In the genomic region with DNA sequence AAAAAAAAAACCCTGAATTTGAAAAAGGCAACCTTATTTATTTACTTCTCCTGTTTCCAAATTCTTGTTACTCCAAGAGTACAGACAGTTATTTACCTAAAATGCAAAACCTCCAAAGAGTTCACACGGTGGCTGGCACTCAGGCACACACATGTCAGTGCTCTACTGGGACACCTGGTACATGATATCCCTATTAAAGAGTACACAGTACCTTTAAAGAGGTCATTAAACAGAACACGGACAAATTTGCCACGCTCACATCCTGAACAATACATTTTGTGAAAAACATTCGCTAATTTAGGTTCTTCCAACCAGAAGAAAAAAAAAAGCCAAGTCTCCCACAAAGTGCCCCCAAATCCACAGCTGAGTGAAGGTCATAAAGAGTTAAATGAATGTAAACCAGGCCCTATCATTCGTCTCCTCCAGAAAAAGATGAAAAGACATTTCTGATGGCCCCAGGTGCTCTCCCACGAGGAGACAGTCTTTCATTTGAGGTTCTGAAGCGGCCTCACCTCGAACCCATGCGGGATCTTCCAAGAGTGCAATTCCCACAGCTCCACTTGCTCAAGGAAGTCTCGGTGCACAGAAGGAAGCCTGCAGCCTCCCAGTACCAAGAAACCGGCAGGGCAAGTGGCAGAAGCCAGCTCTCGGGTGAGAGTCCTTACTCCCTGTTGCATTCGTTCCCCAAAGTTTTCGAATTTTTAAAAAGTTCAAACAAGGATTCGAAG, we compare ENCODE assay signal across 8 cellular contexts. TPM values are rescaled to one million over a fixed set of nuclear protein-coding genes. Genes with fewer than 3 reads are reported as not detected.
DNase-seq lines count a peak whose midpoint lies in the region; ATAC-seq and TF ChIP-seq lines count a peak whose summit lies in the region.

No MANE protein-coding gene starts in this region.

- peak overlapping the region; percentile 99 for H3K27ac ChIP-seq in C4-2B

- peaks cover 61% of the 10 kb centered on the region for H3K4me1 Mint-ChIP-seq in activated CD4-positive, alpha-beta T cell treated with anti-CD3 and anti-CD28 coated beads, Interleukin-2, amount 10 ng/mL, durations not matched to agents 7 days and 5 days
- H3K4me1 Mint-ChIP-seq in progenitor cell of endocrine pancreas (ENCODE audit: low read depth): peaks cover 26% of the 10 kb centered on the region

- peaks cover 39% of the 10 kb centered on the region for H3K36me3 Mint-ChIP-seq in activated CD4-positive, alpha-beta T cell treated with anti-CD3 and anti-CD28 coated beads, Interleukin-2, amount 10 ng/mL, durations not matched to agents 7 days and 5 days (ENCODE audit: low read depth)
- peaks cover 2% of the 10 kb centered on the region for H3K36me3 Mint-ChIP-seq in progenitor cell of endocrine pancreas (ENCODE audit: insufficient read depth)

- H3K4me1 ChIP-seq in HAP-1: peaks cover 9% of the 10 kb centered on the region

- TF ChIP-seq CTCF in C4-2B (conservative IDR thresholded peaks at IDR 0.05): no peak
- no peak for TF ChIP-seq CTCF in fibroblast of pulmonary artery (IDR thresholded peaks at IDR 0.05; ENCODE audit: low read length, missing control alignments)
- no peak for TF ChIP-seq CTCF in progenitor cell of endocrine pancreas (IDR thresholded peaks at IDR 0.05; ENCODE audit: unreplicated experiment)

- POLR2A ChIA-PET in activated CD4-positive, alpha-beta T cell treated with anti-CD3 and anti-CD28 coated beads, Interleukin-2, amount 10 ng/mL, durations not matched to agents 7 days and 5 days (lab: Charles Lee): interaction anchor here (0.6 to 2.4 kb wide), 2 partner anchors 17 to 228 kb away, joined by 3 to 8 read pairs; no protein-coding TSS in a partner anchor

- H3K4me3 Mint-ChIP-seq in activated CD4-positive, alpha-beta T cell treated with anti-CD3 and anti-CD28 coated beads, Interleukin-2, amount 10 ng/mL, durations not matched to agents 7 days and 5 days: peak overlapping the region; percentile 92
- peak overlapping the region; percentile 82 for H3K4me3 Mint-ChIP-seq in progenitor cell of endocrine pancreas (ENCODE audit: low read depth)

- DNase-seq in HAP-1 (ENCODE audit: low spot score in 2 of 2): peak in 1 of 2 experiments; percentile 39
- DNase-seq in activated CD4-positive, alpha-beta T cell treated with anti-CD3 and anti-CD28 coated beads, Interleukin-2, amount 10 ng/mL, durations not matched to agents 7 days and 5 days: peak; percentile 19
- peak; percentile 51 for DNase-seq in fibroblast of pulmonary artery (ENCODE audit: low read depth)
- DNase-seq in progenitor cell of endocrine pancreas (ENCODE audit: low spot score, unreplicated experiment): no peak
- no peak for DNase-seq in OCI-M2 (lab: John Stamatoyannopoulos, UW; ENCODE audit: unreplicated experiment)
- DNase-seq in NCI-H1436 treated with DMSO at 0.1 percent for 48 hours (lab: John Stamatoyannopoulos, UW): no peak

- peaks cover 4% of the 10 kb centered on the region for H3K9me3 Mint-ChIP-seq in activated CD4-positive, alpha-beta T cell treated with anti-CD3 and anti-CD28 coated beads, Interleukin-2, amount 10 ng/mL, durations not matched to agents 7 days and 5 days
- peaks cover 3% of the 10 kb centered on the region for H3K9me3 Mint-ChIP-seq in progenitor cell of endocrine pancreas (ENCODE audit: low read depth)

- H3K27me3 Mint-ChIP-seq in activated CD4-positive, alpha-beta T cell treated with anti-CD3 and anti-CD28 coated beads, Interleukin-2, amount 10 ng/mL, durations not matched to agents 7 days and 5 days: no peaks in the 10 kb centered on the region
- H3K27me3 Mint-ChIP-seq in progenitor cell of endocrine pancreas: peaks cover 13% of the 10 kb centered on the region

- no peak for ATAC-seq in GM19463 (IDR thresholded peaks at IDR 0.05; ENCODE audit: unreplicated experiment)

- H3K27ac Mint-ChIP-seq in activated CD4-positive, alpha-beta T cell treated with anti-CD3 and anti-CD28 coated beads, Interleukin-2, amount 10 ng/mL, durations not matched to agents 7 days and 5 days: peak overlapping the region; percentile 92
- H3K27ac Mint-ChIP-seq in progenitor cell of endocrine pancreas: peak overlapping the region; percentile 90

- in situ Hi-C loops in HAP-1 (cut with MboI; ENCODE audit: low sequenced_read_pairs): no loop called here

- H3K27me3 ChIP-seq in HAP-1 (ENCODE audit: low read depth): no peaks in the 10 kb centered on the region

- no peaks in the 10 kb centered on the region for H3K9me3 ChIP-seq in HAP-1

- peak overlapping the region; percentile 53 for H3K4me3 ChIP-seq in HAP-1
- peak overlapping the region; percentile 77 for H3K4me3 ChIP-seq in fibroblast of pulmonary artery (replicated peaks; ENCODE audit: low read depth, low read length)

- H3K36me3 ChIP-seq in HAP-1 (replicated peaks): peaks cover 3% of the 10 kb centered on the region; the same call in 1 of the 2 replicates

- CTCF ChIA-PET in activated CD4-positive, alpha-beta T cell treated with anti-CD3 and anti-CD28 coated beads, Interleukin-2, amount 10 ng/mL, durations not matched to agents 7 days and 5 days (lab: Charles Lee): interaction anchor here (0.6 to 16.8 kb wide), 10 partner anchors 10 to 267 kb away, joined by 3 to 225 read pairs (median 4); no protein-coding TSS in a partner anchor

RNA-seq across cellular contexts. Expression of gene ERN1, which starts 1.0 kb away (rescaled TPM):
- 10 to 100 TPM; 50.1 to 57.5 TPM for total RNA-seq in activated CD4-positive, alpha-beta T cell treated with anti-CD3 and anti-CD28 coated beads, Interleukin-2, amount 10 ng/mL, durations not matched to agents 7 days and 5 days
- 39.4 and 43.1 TPM in 2 replicates for total RNA-seq in progenitor cell of endocrine pancreas

Comparison
In these comparisons a context has a peak if more than half of its experiments do, and no peak if none do; other contexts are left out.
1. DNase-seq: peak in activated CD4-positive, alpha-beta T cell treated with anti-CD3 and anti-CD28 coated beads, Interleukin-2, amount 10 ng/mL, durations not matched to agents 7 days and 5 days (single experiment) and fibroblast of pulmonary artery (single experiment); none in progenitor cell of endocrine pancreas (single experiment), OCI-M2 (single experiment) and NCI-H1436 treated with DMSO at 0.1 percent for 48 hours (single experiment).